ENCODE assay signal across 8 cellular contexts in the genomic region with DNA sequence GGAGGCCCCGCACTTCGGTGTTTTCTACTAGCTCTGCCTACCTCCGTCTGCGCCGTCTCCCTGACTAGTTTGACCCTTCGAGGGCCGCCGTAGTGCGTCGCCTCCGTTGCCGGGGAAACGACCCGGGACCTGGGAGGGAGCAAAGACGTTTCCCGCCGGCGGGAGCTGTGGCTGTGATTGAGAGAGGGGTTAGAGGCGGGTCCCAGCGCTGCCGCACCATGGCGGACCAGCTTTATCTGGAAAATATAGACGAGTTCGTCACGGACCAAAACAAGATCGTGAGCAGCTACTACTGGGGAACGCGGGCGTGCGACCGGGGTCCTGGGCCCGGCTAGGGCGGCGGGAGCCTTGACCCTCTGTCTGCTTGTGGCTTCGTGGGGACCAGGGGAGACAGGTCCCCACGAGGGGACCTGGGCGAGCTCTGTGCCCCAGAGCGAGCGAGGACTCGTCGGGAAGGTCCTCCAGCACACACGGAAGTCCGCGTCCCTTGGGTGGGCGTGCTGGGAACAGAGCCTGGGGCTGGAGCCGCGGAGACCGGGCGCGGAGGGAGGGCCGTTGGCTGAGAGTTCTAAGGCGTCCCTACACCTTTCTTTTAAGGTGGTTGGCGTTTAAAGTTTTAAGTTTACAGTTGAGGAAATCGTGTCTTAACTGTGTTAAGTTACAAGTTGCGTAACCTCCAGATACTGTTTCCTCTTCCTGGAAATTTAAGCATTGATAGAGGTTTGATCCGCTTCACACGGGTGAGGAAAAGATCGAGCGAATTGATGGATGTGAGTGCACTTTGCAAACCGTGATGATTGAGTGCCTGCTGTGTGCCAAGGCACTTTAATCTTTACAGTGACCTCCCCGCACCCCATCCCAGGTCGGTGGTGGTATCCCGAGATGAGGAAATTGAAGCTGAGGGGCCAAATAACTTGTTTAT. TPM values are rescaled to one million over a fixed set of nuclear protein-coding genes. Genes with fewer than 3 reads are reported as not detected.
DNase-seq lines count a peak whose midpoint lies in the region; ATAC-seq and TF ChIP-seq lines count a peak whose summit lies in the region.

A gene with protein sequence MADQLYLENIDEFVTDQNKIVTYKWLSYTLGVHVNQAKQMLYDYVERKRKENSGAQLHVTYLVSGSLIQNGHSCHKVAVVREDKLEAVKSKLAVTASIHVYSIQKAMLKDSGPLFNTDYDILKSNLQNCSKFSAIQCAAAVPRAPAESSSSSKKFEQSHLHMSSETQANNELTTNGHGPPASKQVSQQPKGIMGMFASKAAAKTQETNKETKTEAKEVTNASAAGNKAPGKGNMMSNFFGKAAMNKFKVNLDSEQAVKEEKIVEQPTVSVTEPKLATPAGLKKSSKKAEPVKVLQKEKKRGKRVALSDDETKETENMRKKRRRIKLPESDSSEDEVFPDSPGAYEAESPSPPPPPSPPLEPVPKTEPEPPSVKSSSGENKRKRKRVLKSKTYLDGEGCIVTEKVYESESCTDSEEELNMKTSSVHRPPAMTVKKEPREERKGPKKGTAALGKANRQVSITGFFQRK (plus strand): TSS at position 142 of the 922 bp plus-strand sequence. CDS start 77 bp downstream, at position 219.

- H3K4me3 Mint-ChIP-seq in T-helper 1 cell treated with Interleukin-12 subunit alpha and Interleukin-12 subunit beta and Interleukin-4 antibody, amounts not matched to agents 30 μg/mL and 1 μg/mL, for 36 hours: peak within 1 kb of the TSS; percentile 96

- H3K4me1 Mint-ChIP-seq in T-helper 1 cell treated with Interleukin-12 subunit alpha and Interleukin-12 subunit beta and Interleukin-4 antibody, amounts not matched to agents 30 μg/mL and 1 μg/mL, for 36 hours (ENCODE audit: low read depth): peaks cover 28% of the 10 kb centered on the region

- ATAC-seq in HG02885 (IDR thresholded peaks at IDR 0.05; ENCODE audit: poor library complexity, unreplicated experiment) (peak; percentile 96), heart right ventricle (peak; percentile 98 to 100 (median 99)), upper lobe of left lung (ENCODE audit: low FRiP score in 2 of 2) (peak; percentile 97 to 99)

- WGBS in heart right ventricle, 2 donors: 0% methylated on average over 63 of the region's 63 CpGs
- WGBS in upper lobe of left lung, 2 donors: 0 to 1% methylated on average over 42 to 57 of the region's 63 CpGs

- H3K9me3 ChIP-seq in heart right ventricle (no peaks in the 10 kb centered on the region), upper lobe of left lung (no peaks in the 10 kb centered on the region)

- no peaks in the 10 kb centered on the region for H3K9me3 Mint-ChIP-seq in T-helper 1 cell treated with Interleukin-12 subunit alpha and Interleukin-12 subunit beta and Interleukin-4 antibody, amounts not matched to agents 30 μg/mL and 1 μg/mL, for 36 hours

- H3K27ac ChIP-seq in heart right ventricle (peak within 1 kb of the TSS; percentile 68 to 96 (median 84)), upper lobe of left lung (peak within 1 kb of the TSS; percentile 82 to 91 (median 85))

- peaks cover 6% of the 10 kb centered on the region for H3K27me3 Mint-ChIP-seq in T-helper 1 cell treated with Interleukin-12 subunit alpha and Interleukin-12 subunit beta and Interleukin-4 antibody, amounts not matched to agents 30 μg/mL and 1 μg/mL, for 36 hours (ENCODE audit: low read depth)

- in situ Hi-C loops in GM13977 (cut with MboI; ENCODE audit: low pct_unique_long_range_greater_than_20kb, low sequenced_read_pairs, unreplicated experiment): no loop called here

- H3K36me3 Mint-ChIP-seq in T-helper 1 cell treated with Interleukin-12 subunit alpha and Interleukin-12 subunit beta and Interleukin-4 antibody, amounts not matched to agents 30 μg/mL and 1 μg/mL, for 36 hours (ENCODE audit: low read depth): peaks cover 27% of the 10 kb centered on the region

- peaks cover 0 to 21% (median 17%) of the 10 kb centered on the region in 9 donors for H3K4me1 ChIP-seq in heart right ventricle
- peaks cover 7 to 22% (median 12%) of the 10 kb centered on the region in 4 donors for H3K4me1 ChIP-seq in upper lobe of left lung

- peak within 1 kb of the TSS; percentile 90 for H3K27ac Mint-ChIP-seq in T-helper 1 cell treated with Interleukin-12 subunit alpha and Interleukin-12 subunit beta and Interleukin-4 antibody, amounts not matched to agents 30 μg/mL and 1 μg/mL, for 36 hours

- peak within 1 kb of the TSS; percentile 85 to 100 (median 94) for H3K4me3 ChIP-seq in heart right ventricle
- peak within 1 kb of the TSS; percentile 75 to 96 (median 80) for H3K4me3 ChIP-seq in upper lobe of left lung

- TF ChIP-seq CTCF in GM13977 (IDR thresholded peaks at IDR 0.05; ENCODE audit: extremely low read depth, insufficient read depth, missing control alignments) (no peak), heart right ventricle (IDR thresholded peaks at IDR 0.05) (no peak), upper lobe of left lung (IDR thresholded peaks at IDR 0.05) (no peak)

- H3K36me3 ChIP-seq in heart right ventricle (peaks cover 0 to 37% (median 7%) of the 10 kb centered on the region in 9 donors), upper lobe of left lung (peaks cover 0 to 13% (median 6%) of the 10 kb centered on the region in 4 donors)

- DNase-seq in GM13977 (ENCODE audit: low spot score) (peak; percentile 85), NCI-H1694 (lab: John Stamatoyannopoulos, UW) (peak; percentile 80), amniotic epithelial cell (ENCODE audit: low read depth) (peak; percentile 82), heart right ventricle (peak; percentile 95 to 96), posterior vena cava (ENCODE audit: low spot score) (peak; percentile 99), upper lobe of left lung (peak; percentile 97)

- intact Hi-C loops in heart right ventricle (cut with DNase I): no loop called here
- intact Hi-C loops in posterior vena cava (cut with DNase I): no loop called here

- peak in 2 of 4 donors; percentile 49 to 67 for TF ChIP-seq POLR2A in upper lobe of left lung (IDR thresholded peaks at IDR 0.05)

- H3K27me3 ChIP-seq in heart right ventricle (no peaks in the 10 kb centered on the region), upper lobe of left lung (no peaks in the 10 kb centered on the region)

- peak in 1 of 4 donors; percentile 34 for TF ChIP-seq EP300 in upper lobe of left lung (IDR thresholded peaks at IDR 0.05)

RNA-seq across cellular contexts. Expression of the gene that starts here (rescaled TPM):
- 1 to 10 TPM; 5.2 to 8.8 (median 8.2) TPM for total RNA-seq in heart right ventricle
- 1 to 10 TPM; 4.7 to 6.5 TPM for polyA plus RNA-seq in heart right ventricle
- total RNA-seq in posterior vena cava: 10 to 100 TPM; 15.2 to 16.1 TPM
- 10 to 100 TPM in 5 of 6 donors, 1 to 10 TPM in 1; 7.4 to 20.8 (median 16.4) TPM for total RNA-seq in upper lobe of left lung

Comparison
In these comparisons a context has a peak if more than half of its experiments do, and no peak if none do; other contexts are left out.
1. Peak in every context shown above with its lines: DNase-seq, ATAC-seq, H3K4me3 ChIP-seq and H3K27ac ChIP-seq.